Comparison of ENCODE assay signal across 8 cellular contexts in the genomic region with DNA sequence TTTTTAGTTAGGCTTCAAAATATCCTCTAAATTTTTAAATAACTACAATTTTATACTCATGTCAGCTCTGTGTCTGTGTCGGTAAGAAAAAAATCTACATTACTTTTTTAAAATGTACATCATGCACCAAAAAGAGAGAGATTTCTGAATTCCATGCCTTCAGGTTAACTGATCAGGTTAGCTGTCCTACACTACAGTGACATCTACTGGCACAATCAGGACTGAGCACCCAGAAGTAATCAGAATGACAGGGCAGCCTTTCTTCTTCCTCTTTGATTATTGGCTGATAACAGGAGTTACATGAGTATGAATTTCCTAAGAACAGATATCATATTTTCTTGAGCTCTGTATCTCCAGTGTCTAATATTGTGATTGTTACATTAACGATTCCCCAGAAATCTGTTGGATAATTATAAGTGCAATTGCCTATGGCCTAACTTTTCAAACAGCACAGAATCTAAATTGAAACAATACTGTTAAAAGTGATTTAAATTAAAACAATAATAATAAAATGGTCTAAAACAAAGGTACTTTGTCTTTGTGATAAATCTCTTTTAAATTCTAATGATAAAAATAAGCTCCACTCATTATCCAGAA. TPM values are rescaled to one million over a fixed set of nuclear protein-coding genes. Genes with fewer than 3 reads are reported as not detected.
DNase-seq lines count a peak whose midpoint lies in the region; ATAC-seq and TF ChIP-seq lines count a peak whose summit lies in the region.

No MANE protein-coding gene starts in this region.

- peak; percentile 75 for DNase-seq in GM03348 (ENCODE audit: low spot score)
- peak; percentile 55 for DNase-seq in NCI-H146 treated with DMSO at 0.1 percent for 48 hours (lab: John Stamatoyannopoulos, UW; ENCODE audit: unreplicated experiment)
- peak; percentile 52 for DNase-seq in T-helper 2 cell treated with Interferon-gamma antibody and Interleukin-4, amounts not matched to agents 5 μg/mL and 100 μg/mL, for 36 hours (ENCODE audit: low spot score)
- peak; percentile 79 for DNase-seq in MCF 10A (ENCODE audit: unreplicated experiment)
- DNase-seq in islet precursor cell, result peak; percentile 60
- DNase-seq in stimulated activated CD4-positive, alpha-beta T cell treated with anti-CD3 and anti-CD28 coated beads, Interleukin-4, amount 100 ng/mL, for 1 hour, result peak; percentile 35

- no TSS peak for BruUV-seq in MCF 10A (replicated peaks; lab: Mats Ljungman, UMichigan)

- intact Hi-C loops in MCF 10A (cut with micrococcal nuclease), result loop anchor here (1.0 to 10.0 kb wide), 7 partner anchors 41 to 495 kb away; partner anchors contain the start of genes HYCC1 and TOMM7

- H3K27ac Mint-ChIP-seq in T-helper 2 cell treated with Interferon-gamma antibody and Interleukin-4, amounts not matched to agents 5 μg/mL and 100 μg/mL, for 36 hours, result no peak overlapping the region
- H3K27ac Mint-ChIP-seq in MCF 10A (ENCODE audit: low read depth, unreplicated experiment), result no peak overlapping the region

- no peak for ATAC-seq in GM19328 (IDR thresholded peaks at IDR 0.05; ENCODE audit: unreplicated experiment)

- CTCF ChIA-PET in HEK293 (lab: Yijun Ruan, JAX), result interaction anchor here (0.6 to 5.6 kb wide), 81 partner anchors 8 to 1891 kb away, joined by 3 to 113 read pairs (median 4); partner anchors contain the start of genes HYCC1 and IL6
- CTCF ChIA-PET in MCF 10A (lab: Yijun Ruan, JAX), result interaction anchor here (0.6 to 8.8 kb wide), 72 partner anchors 8 to 595 kb away, joined by 3 to 120 read pairs (median 4); partner anchors contain the start of genes HYCC1, IL6, KLHL7 and TOMM7

- H3K27ac ChIP-seq in HEK293 (ENCODE audit: extremely low read depth, low read depth, low read length), result no peak overlapping the region

- H3K4me3 Mint-ChIP-seq in T-helper 2 cell treated with Interferon-gamma antibody and Interleukin-4, amounts not matched to agents 5 μg/mL and 100 μg/mL, for 36 hours, result no peak overlapping the region
- H3K4me3 Mint-ChIP-seq in MCF 10A (ENCODE audit: unreplicated experiment), result no peak overlapping the region

- POLR2A ChIA-PET in HEK293 (lab: Yijun Ruan, JAX) (no interaction called here), MCF 10A (lab: Yijun Ruan, JAX) (interaction anchor here (0.8 to 2.0 kb wide), 13 partner anchors 11 to 329 kb away, joined by 3 to 13 read pairs (median 4); partner anchors contain the start of genes IL6 and TOMM7)

- H3K9me3 Mint-ChIP-seq in T-helper 2 cell treated with Interferon-gamma antibody and Interleukin-4, amounts not matched to agents 5 μg/mL and 100 μg/mL, for 36 hours, result no peaks in the 10 kb centered on the region
- no peaks in the 10 kb centered on the region for H3K9me3 Mint-ChIP-seq in MCF 10A (ENCODE audit: unreplicated experiment)

- no peaks in the 10 kb centered on the region for H3K9me3 ChIP-seq in HEK293 (ENCODE audit: control insufficient read depth, insufficient read depth, low read depth, low read length)

- no peaks in the 10 kb centered on the region for H3K4me1 ChIP-seq in HEK293 (ENCODE audit: control insufficient read depth, insufficient read depth, low read length)

- peaks cover 11% of the 10 kb centered on the region for H3K4me1 Mint-ChIP-seq in T-helper 2 cell treated with Interferon-gamma antibody and Interleukin-4, amounts not matched to agents 5 μg/mL and 100 μg/mL, for 36 hours (ENCODE audit: low read depth)
- peaks cover 6% of the 10 kb centered on the region for H3K4me1 Mint-ChIP-seq in MCF 10A (ENCODE audit: insufficient read depth, unreplicated experiment)

- peaks cover 2% of the 10 kb centered on the region for H3K27me3 Mint-ChIP-seq in T-helper 2 cell treated with Interferon-gamma antibody and Interleukin-4, amounts not matched to agents 5 μg/mL and 100 μg/mL, for 36 hours (ENCODE audit: low read depth)
- no peaks in the 10 kb centered on the region for H3K27me3 Mint-ChIP-seq in MCF 10A (ENCODE audit: insufficient read depth, unreplicated experiment)

- no peaks in the 10 kb centered on the region for H3K36me3 Mint-ChIP-seq in T-helper 2 cell treated with Interferon-gamma antibody and Interleukin-4, amounts not matched to agents 5 μg/mL and 100 μg/mL, for 36 hours (ENCODE audit: low read depth)
- H3K36me3 Mint-ChIP-seq in MCF 10A (ENCODE audit: insufficient read depth, unreplicated experiment), result peaks cover 4% of the 10 kb centered on the region

- TF ChIP-seq CTCF in HEK293 (tag by site-specific recombination; IDR thresholded peaks at IDR 0.05) (0 out of 2 replicates have a peak, but pooled peaks have one; percentile 38), MCF 10A (IDR thresholded peaks at IDR 0.05; ENCODE audit: unreplicated experiment) (peak; percentile 92)

- H3K4me3 ChIP-seq in HEK293 (ENCODE audit: low read depth, low read length), result no peak overlapping the region

- H3K36me3 ChIP-seq in HEK293 (ENCODE audit: control insufficient read depth in 2 of 2, insufficient read depth in 1 of 2, low read length in 2 of 2), result no peaks in the 10 kb centered on the region

TF ChIP-seq in HEK293, 187 proteins besides CTCF, POLR2A, EP300 and RAD21:
- TF ChIP-seq ZNF175 (tag by site-specific recombination; IDR thresholded peaks at IDR 0.05) (no peak), ZSCAN30 (tag by site-specific recombination; IDR thresholded peaks at IDR 0.05) (peak; percentile 57; the same call in 1 of the 2 replicates), REST (tag by site-specific recombination; IDR thresholded peaks at IDR 0.05) (no peak), ZNF654 (tag by site-specific recombination; IDR thresholded peaks at IDR 0.05; ENCODE audit: low read depth) (peak; percentile 93), ZNF660 (tag by site-specific recombination; IDR thresholded peaks at IDR 0.05) (0 out of 2 replicates have a peak, but pooled peaks have one; percentile 28), MYNN (tag by site-specific recombination; IDR thresholded peaks at IDR 0.05; ENCODE audit: borderline replicate concordance) (no peak), ZNF544 (tag by site-specific recombination; IDR thresholded peaks at IDR 0.05) (no peak), ZNF791 (tag by site-specific recombination; IDR thresholded peaks at IDR 0.05) (no peak), ZBTB17 (tag by site-specific recombination; IDR thresholded peaks at IDR 0.05) (no peak), MEIS1 (CRISPR knock-in tag; IDR thresholded peaks at IDR 0.05; ENCODE audit: borderline replicate concordance) (no peak), TCF7L2 (IDR thresholded peaks at IDR 0.05; ENCODE audit: borderline replicate concordance, low read depth, low read length) (no peak), ZBTB10 (tag by site-specific recombination; IDR thresholded peaks at IDR 0.05) (no peak)

RNA-seq across cellular contexts. Expression of gene HYCC1, which starts 41.8 kb away (rescaled TPM):
- total RNA-seq in MCF 10A (2022), result 48.9 and 49.1 TPM in 2 replicates

RNA-seq across cellular contexts. Expression of gene KLHL7, which starts 49.9 kb away (rescaled TPM):
- total RNA-seq in MCF 10A (2022), result 17.9 and 19.1 TPM in 2 replicates
